ENCODE assay signal across 22 cellular contexts in the genomic region with DNA sequence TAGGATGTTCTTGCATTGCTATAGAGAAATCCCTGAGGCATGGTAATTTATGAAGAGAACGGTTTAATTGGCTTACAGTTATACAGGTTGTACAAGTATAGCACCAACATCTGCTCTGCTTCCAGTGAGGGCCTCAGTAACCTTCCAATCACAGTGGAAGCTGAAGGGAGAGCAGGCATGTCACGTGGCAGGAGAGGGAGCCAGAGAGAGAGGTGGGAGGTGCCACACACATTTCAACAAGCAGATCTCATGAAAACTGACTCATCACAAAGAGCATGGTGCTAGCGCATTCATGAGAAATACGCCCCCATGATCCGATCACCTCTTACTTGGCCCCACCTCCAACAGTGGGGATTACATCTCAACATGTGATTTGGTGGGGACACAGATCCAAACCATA.
DNase-seq lines count a peak whose midpoint lies in the region; ATAC-seq, FAIRE-seq and TF ChIP-seq lines count a peak whose summit lies in the region.
"Had no signal": no experiment of that assay in that cellular context is flagged by ENCODE, and none has a peak within 500 bp of the region (broad histone marks: within the 10 kb centered on the region; RNA-seq: fewer than 3 reads in every experiment).

No MANE protein-coding gene starts in this region.

- H3K79me1 ChIP-seq in H1 (ENCODE audit: low read depth, low read length) (no peaks in the 10 kb centered on the region), mesenchymal stem cell (replicated peaks; ENCODE audit: low read length, poor library complexity, severe bottlenecking) (no peaks in the 10 kb centered on the region)

- TF ChIP-seq RAD21 in H1 (IDR thresholded peaks at IDR 0.05 in 1 of 2, conservative IDR thresholded peaks at IDR 0.05 in 1 of 2; ENCODE audit: low read depth in 2 of 2, low read length in 2 of 2) = peak; percentile 36 to 48

- no peak for TF ChIP-seq POLR2A in H1 (IDR thresholded peaks at IDR 0.05; ENCODE audit: control extremely low read depth in 1 of 2, low read depth in 2 of 2, low read length in 2 of 2)

- no peaks in the 10 kb centered on the region for H3K79me2 ChIP-seq in H1 (ENCODE audit: control insufficient read depth in 1 of 2, insufficient read depth in 2 of 2, low read length in 2 of 2)

- no peak overlapping the region for H3K27ac ChIP-seq in H1 (ENCODE audit: low read depth, low read length)
- H3K27ac ChIP-seq in mesenchymal stem cell (ENCODE audit: low read length, poor library complexity, severe bottlenecking) = no peak overlapping the region
- H3K27ac ChIP-seq: 22Rv1, C4-2B, HL-60, PC-9, RWPE1 had no signal

- H4K91ac ChIP-seq in H1 (replicated peaks; ENCODE audit: insufficient read length, low read length) (no peak overlapping the region), mesenchymal stem cell (ENCODE audit: low read length) (peak overlapping the region; percentile 35)

- H4K20me1 ChIP-seq in H1 (replicated peaks in 1 of 2; ENCODE audit: control insufficient read depth in 1 of 2, insufficient read depth in 2 of 2, low read length in 2 of 2) = no peaks in the 10 kb centered on the region

- TF ChIP-seq CTCF in H1 (IDR thresholded peaks at IDR 0.05; ENCODE audit: control extremely low read depth in 1 of 3, insufficient read depth in 1 of 3, low read depth in 1 of 3, low read length in 3 of 3) = peak; percentile 26 to 42 (median 29); a peak in 3 of 4 replicates

- H2AK5ac ChIP-seq in H1 (ENCODE audit: low read depth, low read length) = no peak overlapping the region
- no peak overlapping the region for H2AK5ac ChIP-seq in mesenchymal stem cell (ENCODE audit: low read length, severe bottlenecking)

- H4K5ac ChIP-seq in H1 (ENCODE audit: insufficient read length, low read depth, low read length) = no peak overlapping the region

- no peak overlapping the region for H2BK15ac ChIP-seq in H1 (ENCODE audit: low read length)
- no peak overlapping the region for H2BK15ac ChIP-seq in mesenchymal stem cell (ENCODE audit: low read depth, poor library complexity, severe bottlenecking)

- H3K18ac ChIP-seq in H1 (ENCODE audit: extremely low read depth, low read length) (no peak overlapping the region), mesenchymal stem cell (ENCODE audit: low read depth in 1 of 2, low read length in 2 of 2) (no peak overlapping the region)

- H3K23ac ChIP-seq in H1 (ENCODE audit: insufficient read length) (no peak overlapping the region), mesenchymal stem cell (ENCODE audit: low read length in 2 of 2) (no peak overlapping the region)

- H4K8ac ChIP-seq in H1 (ENCODE audit: extremely low read depth, insufficient read depth, low read length) (no peak overlapping the region), mesenchymal stem cell (ENCODE audit: low read length) (no peak overlapping the region)

- H3K56ac ChIP-seq in H1 (replicated peaks; ENCODE audit: insufficient read length, low read depth, low read length) = no peak overlapping the region

- CTCF ChIA-PET in H1 (lab: Charles Lee; ENCODE audit: partially characterized antibody) = no interaction called here

- no peak overlapping the region for H2BK20ac ChIP-seq in H1 (ENCODE audit: low read length)

- H3K9me3 ChIP-seq in H1 (ENCODE audit: insufficient read depth in 2 of 2, low read depth in 1 of 2, low read length in 1 of 2) = no peaks in the 10 kb centered on the region
- H3K9me3 ChIP-seq in mesenchymal stem cell (ENCODE audit: control insufficient read depth, low read length) = no peaks in the 10 kb centered on the region

- H3K9ac ChIP-seq in H1 (replicated peaks in 1 of 4; ENCODE audit: extremely low read depth in 1 of 4, low read depth in 3 of 4, low read length in 3 of 4) (no peak overlapping the region), mesenchymal stem cell (ENCODE audit: low read length) (no peak overlapping the region)

- no peak overlapping the region for H3K4ac ChIP-seq in H1 (replicated peaks; ENCODE audit: insufficient read length, low read depth, low read length)
- no peak overlapping the region for H3K4ac ChIP-seq in mesenchymal stem cell (ENCODE audit: low read depth in 1 of 2, low read length in 2 of 2)

- peak; percentile 1 to 53 for DNase-seq in NCI-H524 (lab: John Stamatoyannopoulos, UW)
- DNase-seq in NCI-H524 treated with DMSO at 0.1 percent for 48 hours (lab: John Stamatoyannopoulos, UW) = no peak
- DNase-seq in NCI-H69 (lab: John Stamatoyannopoulos, UW) = peak; percentile 48
- no peak for DNase-seq in H1 (ENCODE audit: low read depth in 1 of 2, low spot score in 2 of 2)
- no peak for DNase-seq in mesenchymal stem cell
- DNase-seq in GOT3 (lab: John Stamatoyannopoulos, UW) = no peak
- no peak for DNase-seq in NCI-H510A treated with DMSO at 0.1 percent for 48 hours (lab: John Stamatoyannopoulos, UW)
- DNase-seq: KBM-7, NCI-H1105, NCI-H146, NCI-H2029, NCI-H2227 treated with DMSO at 0.1 percent for 48 hours, NCI-H510A, PC-9, SHP77 treated with DMSO at 0.1 percent for 48 hours, T-helper 1 cell had no signal

- POLR2A ChIA-PET in H1 (lab: Charles Lee; ENCODE audit: partially characterized antibody) = no interaction called here

- no peaks in the 10 kb centered on the region for H3K23me2 ChIP-seq in H1 (ENCODE audit: low read depth, low read length)

- H3K36me3 ChIP-seq in H1 (ENCODE audit: control insufficient read depth in 2 of 4, insufficient read depth in 4 of 4, low read length in 3 of 4) = no peaks in the 10 kb centered on the region
- no peaks in the 10 kb centered on the region for H3K36me3 ChIP-seq in mesenchymal stem cell (ENCODE audit: control insufficient read depth in 1 of 2, insufficient read depth in 2 of 2, low read depth in 1 of 2, low read length in 2 of 2)

- no peak for FAIRE-seq in H1 (lab: Jason Lieb, UNC)
- FAIRE-seq: GM12892 had no signal

- H3K27me3 ChIP-seq in H1 (replicated peaks in 1 of 4; ENCODE audit: control insufficient read depth in 3 of 4, extremely low read depth in 1 of 4, insufficient read depth in 3 of 4, low read length in 3 of 4) (no peaks in the 10 kb centered on the region), mesenchymal stem cell (ENCODE audit: control insufficient read depth in 1 of 2, insufficient read depth in 1 of 2, low read length in 2 of 2) (no peaks in the 10 kb centered on the region)

- no peak for TF ChIP-seq EP300 in H1 (IDR thresholded peaks at IDR 0.05; ENCODE audit: borderline replicate concordance in 1 of 2, low read depth in 2 of 2, low read length in 2 of 2)

- H2BK5ac ChIP-seq in H1 (ENCODE audit: low read depth, low read length) (no peak overlapping the region), mesenchymal stem cell (ENCODE audit: low read depth, low read length, poor library complexity, severe bottlenecking) (no peak overlapping the region)

- no peak for ATAC-seq in GM19035 (IDR thresholded peaks at IDR 0.05; ENCODE audit: unreplicated experiment)

- no peaks in the 10 kb centered on the region; a peak in 2 of 7 replicates for H3K4me1 ChIP-seq in H1 (replicated peaks in 1 of 4; ENCODE audit: control insufficient read depth in 3 of 4, insufficient read depth in 4 of 4, low read length in 3 of 4)
- H3K4me1 ChIP-seq in mesenchymal stem cell (ENCODE audit: control insufficient read depth, insufficient read depth, low read depth, low read length) = no peaks in the 10 kb centered on the region

- H3K4me3 ChIP-seq in H1 (ENCODE audit: extremely low read depth in 1 of 4, insufficient read depth in 2 of 4, low read depth in 3 of 4, low read length in 4 of 4) = no peak overlapping the region
- no peak overlapping the region for H3K4me3 ChIP-seq in mesenchymal stem cell (ENCODE audit: insufficient read depth in 1 of 2, low read depth in 1 of 2, low read length in 2 of 2)
- H3K4me3 ChIP-seq: PC-9 had no signal

- H2AFZ ChIP-seq in H1 (ENCODE audit: low read length) (no peak overlapping the region), mesenchymal stem cell (ENCODE audit: low read depth, low read length) (no peak overlapping the region)
- H2AFZ ChIP-seq: PC-9 had no signal

- no peak overlapping the region for H2BK12ac ChIP-seq in H1 (ENCODE audit: low read depth, low read length)
- H2BK12ac ChIP-seq in mesenchymal stem cell (ENCODE audit: low read length in 2 of 2) = no peak overlapping the region

- H3K4me2 ChIP-seq in H1 (ENCODE audit: insufficient read depth in 1 of 2, low read depth in 2 of 2, low read length in 2 of 2) (no peak overlapping the region), mesenchymal stem cell (ENCODE audit: low read length, poor library complexity, severe bottlenecking) (no peak overlapping the region)
- H3K4me2 ChIP-seq: PC-9 had no signal

- no peak overlapping the region for H3K14ac ChIP-seq in H1 (ENCODE audit: insufficient read length)
- H3K14ac ChIP-seq in mesenchymal stem cell (ENCODE audit: low read length in 2 of 2) = no peak overlapping the region

- WGBS in H1 (ENCODE audit: extremely low coverage in 1 of 2, insufficient coverage in 1 of 2, insufficient read length in 1 of 2, insufficient replicate concordance in 2 of 2, low coverage in 1 of 2, low lambda C conversion rate in 2 of 2, missing lambda C conversion rate in 1 of 2), 2 experiments = 89% methylated on average over 5 of the region's 5 CpGs; no CpG with 5 or more reads in 1 of the 2 experiments
- WGBS in mesenchymal stem cell = 79% methylated on average over 5 of the region's 5 CpGs

- no peak overlapping the region for H2BK120ac ChIP-seq in H1 (replicated peaks; ENCODE audit: low read depth, low read length)
- no peak overlapping the region for H2BK120ac ChIP-seq in mesenchymal stem cell (ENCODE audit: low read depth, low read length)

TF ChIP-seq in H1, 55 proteins besides CTCF, POLR2A, EP300 and RAD21:
- TF ChIP-seq KDM1A (IDR thresholded peaks at IDR 0.05; ENCODE audit: borderline replicate concordance, low read length) (no peak), BACH1 (IDR thresholded peaks at IDR 0.05; ENCODE audit: low read length) (0 out of 2 replicates have a peak, but pooled peaks have one; percentile 15)

Comparison
In these comparisons a context has a peak if more than half of its experiments do, and no peak if none do; other contexts are left out.
1. DNase-seq: peak in NCI-H524 (2 of 2) and NCI-H69 (single experiment); none in NCI-H524 treated with DMSO at 0.1 percent for 48 hours (single experiment), H1 (0 of 2), mesenchymal stem cell (single experiment), GOT3 (single experiment) and NCI-H510A treated with DMSO at 0.1 percent for 48 hours (single experiment).